ENCODE assay signal across 9 cellular contexts in genomic region chr11:36167073-36167472, GRCh38.
"Had no signal": no experiment of that assay in that cellular context is flagged by ENCODE, and none has a peak within 500 bp of the region (broad histone marks: within the 10 kb centered on the region; RNA-seq: fewer than 3 reads in every experiment).

No MANE protein-coding gene starts in this region.

- H3K27ac Mint-ChIP-seq: IgD-negative memory B cell had no signal

- H3K36me3 ChIP-seq: HAP-1 had no signal

- H3K4me1 ChIP-seq: HAP-1 had no signal

- H3K9me3 ChIP-seq: HAP-1 had no signal

- H3K9ac ChIP-seq: GM23248, KMS-11 had no signal

- H3K36me3 Mint-ChIP-seq: IgD-negative memory B cell had no signal

- H3K27ac ChIP-seq: GM23248, HL-60, KMS-11 had no signal

- H3K4me2 ChIP-seq: KMS-11 had no signal

- H3K4me3 Mint-ChIP-seq: IgD-negative memory B cell had no signal

- H3K27me3 Mint-ChIP-seq: IgD-negative memory B cell had no signal

- H3K4me3 ChIP-seq: GM23248, HAP-1 had no signal

- H3K4me1 Mint-ChIP-seq: IgD-negative memory B cell had no signal

- H2AFZ ChIP-seq: GM23248 had no signal

- DNase-seq: GM23248, GOT3, H7 had no signal

- ATAC-seq: HCT116, HepG2 had no signal
